8 cellular contexts compared by ENCODE assay signal in the genomic region with DNA sequence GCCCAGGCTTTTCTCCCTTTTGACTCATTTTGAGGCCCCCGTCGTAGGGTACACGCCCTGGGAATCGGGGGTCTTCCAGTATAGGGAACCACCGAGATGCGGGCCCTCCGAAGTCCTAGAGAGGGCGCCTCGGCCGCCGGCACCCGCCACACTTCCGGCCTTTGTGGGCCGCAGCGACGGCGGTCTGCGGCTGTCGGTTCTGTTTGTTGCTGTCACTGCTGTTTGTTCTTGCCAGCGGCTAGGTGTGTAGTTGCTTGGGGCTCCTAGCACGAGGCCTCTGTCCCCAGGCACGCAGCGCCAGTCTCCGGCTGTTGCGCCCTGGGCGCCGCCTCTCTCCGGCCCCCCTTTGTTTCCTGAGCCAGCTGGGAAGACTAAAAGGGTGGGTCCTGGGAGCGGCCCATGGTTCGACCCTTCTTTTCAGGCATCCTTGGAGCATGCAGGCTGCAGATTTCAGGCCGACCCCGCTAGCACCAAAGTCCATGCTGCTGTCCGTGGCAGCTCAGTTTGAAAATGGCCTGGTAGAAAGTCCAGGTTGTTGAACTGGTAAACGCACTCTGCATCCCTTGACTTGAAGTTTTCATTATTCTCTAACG. TPM values are rescaled to one million over a fixed set of nuclear protein-coding genes. Genes with fewer than 3 reads are reported as not detected.
DNase-seq lines count a peak whose midpoint lies in the region; ATAC-seq and TF ChIP-seq lines count a peak whose summit lies in the region.
"Had no signal": no experiment of that assay in that cellular context is flagged by ENCODE, and none has a peak within 500 bp of the region (broad histone marks: within the 10 kb centered on the region; RNA-seq: fewer than 3 reads in every experiment).

No MANE protein-coding gene starts in this region.

- H3K9me3 ChIP-seq in Peyer's patch = no peaks in the 10 kb centered on the region
- H3K9me3 ChIP-seq in right cardiac atrium (ENCODE audit: control insufficient read depth, low read length) = no peaks in the 10 kb centered on the region
- no peaks in the 10 kb centered on the region for H3K9me3 ChIP-seq in skeletal muscle satellite cell (replicated peaks; ENCODE audit: low read length)

- no peaks in the 10 kb centered on the region for H3K27me3 Mint-ChIP-seq in activated naive CD8-positive, alpha-beta T cell

- peaks cover 10% of the 10 kb centered on the region for H3K4me1 Mint-ChIP-seq in activated naive CD8-positive, alpha-beta T cell (ENCODE audit: low read depth)

- H3K27ac Mint-ChIP-seq in activated naive CD8-positive, alpha-beta T cell = peak overlapping the region; percentile 80

- peak overlapping the region; percentile 79 for H3K4me3 Mint-ChIP-seq in activated naive CD8-positive, alpha-beta T cell

- H3K4me1 ChIP-seq in Peyer's patch (peaks cover 0 to 8% (median 0%) of the 10 kb centered on the region in 4 donors), right cardiac atrium (ENCODE audit: control insufficient read depth, insufficient read depth, low read length) (no peaks in the 10 kb centered on the region), skeletal muscle satellite cell (ENCODE audit: control insufficient read depth, insufficient read depth, low read length) (peaks cover 8% of the 10 kb centered on the region)

- no peaks in the 10 kb centered on the region for H3K9me3 Mint-ChIP-seq in activated naive CD8-positive, alpha-beta T cell (ENCODE audit: low read depth)

- peak in 4 of 6 experiments; percentile 47 to 54 (median 50) for TF ChIP-seq CTCF in Peyer's patch (IDR thresholded peaks at IDR 0.05)

- H3K4me3 ChIP-seq in Peyer's patch (peak overlapping the region; percentile 38 to 54 (median 46)), right cardiac atrium (ENCODE audit: low read length) (peak overlapping the region; percentile 54), skeletal muscle satellite cell (ENCODE audit: low read length) (peak overlapping the region; percentile 60)

- no peaks in the 10 kb centered on the region for H3K36me3 ChIP-seq in Peyer's patch
- no peaks in the 10 kb centered on the region for H3K36me3 ChIP-seq in skeletal muscle satellite cell (ENCODE audit: insufficient read depth, low read length)

- peak; percentile 82 for TF ChIP-seq POLR2A in GM19099 (IDR thresholded peaks at IDR 0.05; ENCODE audit: extremely low read depth, insufficient read length, low read depth)
- TF ChIP-seq POLR2A in Peyer's patch (IDR thresholded peaks at IDR 0.05) = peak; percentile 28 to 43

- DNase-seq in Peyer's patch (peak; percentile 68 to 85 (median 79)), right cardiac atrium (peak; percentile 41 to 84 (median 82)), dedifferentiated amniotic fluid mesenchymal stem cell (ENCODE audit: extremely low spot score) (no peak)

- peak overlapping the region; percentile 71 for H3K9ac ChIP-seq in skeletal muscle satellite cell (ENCODE audit: low read depth, low read length)

- ATAC-seq in right cardiac atrium = peak; percentile 78 to 79
- no peak for ATAC-seq in HG03571 (IDR thresholded peaks at IDR 0.05; ENCODE audit: unreplicated experiment)

- intact Hi-C loops in right cardiac atrium (cut with DNase I) = loop anchor here in 2 of 4 donors (10.0 kb wide), 1 partner anchor 87 kb away; a partner anchor contains a TSS

- peak overlapping the region; percentile 74 for H3K4me2 ChIP-seq in skeletal muscle satellite cell (ENCODE audit: low read length)

- WGBS in right cardiac atrium = 5% methylated on average over 35 of the region's 35 CpGs

- H3K27ac ChIP-seq in Peyer's patch (peak overlapping the region; percentile 65 to 82 (median 73)), right cardiac atrium (ENCODE audit: low read length) (peak overlapping the region; percentile 48)

- H3K27me3 ChIP-seq in Peyer's patch = no peaks in the 10 kb centered on the region
- no peaks in the 10 kb centered on the region for H3K27me3 ChIP-seq in right cardiac atrium (ENCODE audit: control insufficient read depth, insufficient read depth)
- H3K27me3 ChIP-seq in skeletal muscle satellite cell (ENCODE audit: control insufficient read depth, insufficient read depth, low read length) = no peaks in the 10 kb centered on the region

- H3K36me3 Mint-ChIP-seq in activated naive CD8-positive, alpha-beta T cell = no peaks in the 10 kb centered on the region

RNA-seq across cellular contexts. Expression of a gene that starts 17.8 kb away (rescaled TPM):
- total RNA-seq in Peyer's patch (10 to 100 TPM; 48.0 to 86.1 (median 73.5) TPM), right cardiac atrium (10 to 100 TPM; 39.7 to 52.7 (median 50.4) TPM)
- polyA plus RNA-seq in right cardiac atrium = 9.8 TPM
- 29.5 and 36.0 TPM in 2 replicates for total RNA-seq in skeletal muscle satellite cell (2012; rRNA removed)

RNA-seq across cellular contexts. Expression of a gene that starts 21.8 kb away (rescaled TPM):
- 10 to 100 TPM in 3 of 4 donors, 1 to 10 TPM in 1; 3.3 to 30.3 (median 19.3) TPM for total RNA-seq in Peyer's patch
- total RNA-seq in right cardiac atrium = 10 to 100 TPM; 10.7 to 28.8 (median 16.1) TPM
- polyA plus RNA-seq in right cardiac atrium = 17.0 TPM
- total RNA-seq in skeletal muscle satellite cell (2012; rRNA removed) = not detected in 2 replicates
- total RNA-seq: myocyte had no signal

RNA-seq across cellular contexts. Expression of a gene that starts 51.9 kb away (rescaled TPM):
- total RNA-seq in Peyer's patch = 10 to 100 TPM in 3 of 4 donors, 1 to 10 TPM in 1; 8.4 to 30.5 (median 12.0) TPM
- 1 to 10 TPM; 7.1 to 8.6 (median 7.7) TPM for total RNA-seq in right cardiac atrium
- 6.2 TPM for polyA plus RNA-seq in right cardiac atrium
- total RNA-seq in skeletal muscle satellite cell (2012; rRNA removed) = 5.5 and 8.4 TPM in 2 replicates
